ENCODE assay signal across 1 cellular context in the genomic region with DNA sequence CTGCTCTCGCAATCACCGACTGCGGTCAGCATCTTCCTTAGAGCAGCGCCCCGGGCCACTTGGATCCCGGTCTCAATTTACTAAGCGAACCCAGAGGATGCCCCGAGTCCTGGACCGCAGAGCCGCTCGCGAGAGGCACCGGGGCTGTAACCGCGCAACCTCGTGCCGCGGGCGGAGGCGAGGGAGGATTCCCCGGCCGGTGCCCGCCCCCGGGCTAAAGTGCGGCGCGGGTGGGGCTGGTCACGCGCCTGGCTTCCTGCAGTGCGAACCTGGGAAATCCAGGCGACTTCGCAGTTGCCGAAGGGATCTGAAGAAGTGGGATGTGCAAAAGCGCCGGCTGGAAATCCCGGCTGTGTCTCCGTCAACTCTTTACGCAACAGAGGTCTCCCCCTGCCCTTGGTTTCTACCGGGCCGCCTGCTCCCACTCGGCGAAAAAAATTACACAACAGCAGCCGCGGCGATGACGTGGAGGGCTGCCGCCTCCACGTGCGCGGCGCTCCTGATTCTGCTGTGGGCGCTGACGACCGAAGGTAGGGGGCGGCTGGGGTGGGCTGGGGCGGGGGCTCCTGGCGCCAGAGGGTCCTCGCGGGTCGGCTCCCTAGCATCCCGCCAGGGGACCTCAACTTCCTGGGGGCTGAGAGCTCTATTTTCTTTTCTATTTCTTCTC.
TF ChIP-seq lines count a peak whose summit lies in the region.

Gene NCR3LG1, plus strand, starts transcription at position 291 of the 667 bp plus-strand sequence. Its CDS starts 170 bp downstream, at position 461.

TF ChIP-seq in HepG2, 621 proteins besides CTCF, POLR2A, EP300 and RAD21 (continued from another document and continues in another):
- TF ChIP-seq ZNF205 (CRISPR knock-in tag; IDR thresholded peaks at IDR 0.05) (no peak), ZNF264 (CRISPR knock-in tag; IDR thresholded peaks at IDR 0.05) (0 out of 2 replicates have a peak, but pooled peaks have one; percentile 34), BRD4 (CRISPR knock-in tag; IDR thresholded peaks at IDR 0.05) (no peak), HDAC6 (IDR thresholded peaks at IDR 0.05; ENCODE audit: low read depth, low read length) (no peak), ZNF552 (CRISPR knock-in tag; IDR thresholded peaks at IDR 0.05; ENCODE audit: borderline replicate concordance) (no peak), ZNF703 (CRISPR knock-in tag; IDR thresholded peaks at IDR 0.05; ENCODE audit: borderline replicate concordance) (no peak), ZNF138 (CRISPR knock-in tag; IDR thresholded peaks at IDR 0.05; ENCODE audit: low read depth) (no peak), FOXM1 (CRISPR knock-in tag; IDR thresholded peaks at IDR 0.05) (no peak), ZNF136 (CRISPR knock-in tag; IDR thresholded peaks at IDR 0.05; ENCODE audit: low read depth) (0 out of 2 replicates have a peak, but pooled peaks have one; percentile 71), SRSF4 (IDR thresholded peaks at IDR 0.05; ENCODE audit: low read depth, low read length, poor library complexity, severe bottlenecking) (no peak), POLR2AphosphoS2 (IDR thresholded peaks at IDR 0.05; ENCODE audit: low read depth, low read length) (no peak), ZNF3 (CRISPR knock-in tag; IDR thresholded peaks at IDR 0.05) (no peak), SMARCE1 (IDR thresholded peaks at IDR 0.05; ENCODE audit: borderline replicate concordance) (no peak), ZNF839 (CRISPR knock-in tag; IDR thresholded peaks at IDR 0.05; ENCODE audit: borderline replicate concordance) (no peak), ZNF605 (CRISPR knock-in tag; IDR thresholded peaks at IDR 0.05) (peak; percentile 51), ZIK1 (CRISPR knock-in tag; IDR thresholded peaks at IDR 0.05; ENCODE audit: borderline replicate concordance, low read depth) (peak; percentile 86; the same call in 1 of the 2 replicates), TRIM24 (CRISPR knock-in tag; IDR thresholded peaks at IDR 0.05) (no peak), ZFP82 (CRISPR knock-in tag; IDR thresholded peaks at IDR 0.05; ENCODE audit: borderline replicate concordance) (peak; percentile 71; the same call in 1 of the 2 replicates), ZNF724P (CRISPR knock-in tag; IDR thresholded peaks at IDR 0.05; ENCODE audit: borderline replicate concordance) (0 out of 2 replicates have a peak, but pooled peaks have one; percentile 75), ZNF776 (CRISPR knock-in tag; IDR thresholded peaks at IDR 0.05) (peak; percentile 65; the same call in 1 of the 2 replicates), RFX1 (IDR thresholded peaks at IDR 0.05) (no peak), EHMT2 (IDR thresholded peaks at IDR 0.05; ENCODE audit: borderline replicate concordance, low read depth, low read length) (no peak), NFE2L1 (CRISPR knock-in tag; IDR thresholded peaks at IDR 0.05; ENCODE audit: borderline replicate concordance) (no peak), RBM22 (optimal IDR thresholded peaks at IDR 0.05; ENCODE audit: low read length) (no peak), EED (CRISPR knock-in tag; IDR thresholded peaks at IDR 0.05) (peak; percentile 67; the same call in 1 of the 2 replicates), ZBTB8A (CRISPR knock-in tag; IDR thresholded peaks at IDR 0.05; ENCODE audit: borderline replicate concordance, low read depth) (no peak), ZNF407 (CRISPR knock-in tag; IDR thresholded peaks at IDR 0.05; ENCODE audit: not compliant biosample characterization) (no peak), HMG20B (CRISPR knock-in tag; conservative IDR thresholded peaks at IDR 0.05) (no peak), HDAC1 (CRISPR knock-in tag; IDR thresholded peaks at IDR 0.05) (peak; percentile 83), ZNF484 (CRISPR knock-in tag; IDR thresholded peaks at IDR 0.05; ENCODE audit: borderline replicate concordance, low read depth) (no peak), NRL (CRISPR knock-in tag; IDR thresholded peaks at IDR 0.05; ENCODE audit: borderline replicate concordance) (peak; percentile 79; the same call in 1 of the 2 replicates), ZNF33B (CRISPR knock-in tag; IDR thresholded peaks at IDR 0.05) (peak; percentile 50; the same call in 1 of the 2 replicates), KIAA2018 (CRISPR knock-in tag; IDR thresholded peaks at IDR 0.05; ENCODE audit: borderline replicate concordance) (no peak), GABPA (IDR thresholded peaks at IDR 0.05; ENCODE audit: low read depth, low read length) (no peak), GABPA (CRISPR knock-in tag; IDR thresholded peaks at IDR 0.05; ENCODE audit: low read depth) (no peak), ZMAT3 (CRISPR knock-in tag; conservative IDR thresholded peaks at IDR 0.05) (no peak), CREM (IDR thresholded peaks at IDR 0.05) (peak; percentile 32; the same call in 1 of the 2 replicates), CREM (CRISPR knock-in tag; IDR thresholded peaks at IDR 0.05) (no peak), JARID2 (CRISPR knock-in tag; IDR thresholded peaks at IDR 0.05; ENCODE audit: insufficient replicate concordance) (no peak), FOSL1 (CRISPR knock-in tag; IDR thresholded peaks at IDR 0.05; ENCODE audit: borderline replicate concordance) (no peak), MEIS2 (CRISPR knock-in tag; IDR thresholded peaks at IDR 0.05) (peak; percentile 63; the same call in 1 of the 2 replicates)
- TF ChIP-seq, protein P1, sequence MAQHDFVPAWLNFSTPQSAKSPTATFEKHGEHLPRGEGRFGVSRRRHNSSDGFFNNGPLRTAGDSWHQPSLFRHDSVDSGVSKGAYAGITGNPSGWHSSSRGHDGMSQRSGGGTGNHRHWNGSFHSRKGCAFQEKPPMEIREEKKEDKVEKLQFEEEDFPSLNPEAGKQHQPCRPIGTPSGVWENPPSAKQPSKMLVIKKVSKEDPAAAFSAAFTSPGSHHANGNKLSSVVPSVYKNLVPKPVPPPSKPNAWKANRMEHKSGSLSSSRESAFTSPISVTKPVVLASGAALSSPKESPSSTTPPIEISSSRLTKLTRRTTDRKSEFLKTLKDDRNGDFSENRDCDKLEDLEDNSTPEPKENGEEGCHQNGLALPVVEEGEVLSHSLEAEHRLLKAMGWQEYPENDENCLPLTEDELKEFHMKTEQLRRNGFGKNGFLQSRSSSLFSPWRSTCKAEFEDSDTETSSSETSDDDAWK (CRISPR knock-in tag; IDR thresholded peaks at IDR 0.05), result no peak
- TF ChIP-seq, protein P2, sequence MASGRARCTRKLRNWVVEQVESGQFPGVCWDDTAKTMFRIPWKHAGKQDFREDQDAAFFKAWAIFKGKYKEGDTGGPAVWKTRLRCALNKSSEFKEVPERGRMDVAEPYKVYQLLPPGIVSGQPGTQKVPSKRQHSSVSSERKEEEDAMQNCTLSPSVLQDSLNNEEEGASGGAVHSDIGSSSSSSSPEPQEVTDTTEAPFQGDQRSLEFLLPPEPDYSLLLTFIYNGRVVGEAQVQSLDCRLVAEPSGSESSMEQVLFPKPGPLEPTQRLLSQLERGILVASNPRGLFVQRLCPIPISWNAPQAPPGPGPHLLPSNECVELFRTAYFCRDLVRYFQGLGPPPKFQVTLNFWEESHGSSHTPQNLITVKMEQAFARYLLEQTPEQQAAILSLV (CRISPR knock-in tag; IDR thresholded peaks at IDR 0.05; ENCODE audit: borderline replicate concordance), result peak; percentile 73
